In genomic region chr7:52413051-52413450, GRCh38 we compare ENCODE assay signal across 25 cellular contexts.
DNase-seq lines count a peak whose midpoint lies in the region; ATAC-seq and TF ChIP-seq lines count a peak whose summit lies in the region.
"Had no signal": no experiment of that assay in that cellular context is flagged by ENCODE, and none has a peak within 500 bp of the region (broad histone marks: within the 10 kb centered on the region; RNA-seq: fewer than 3 reads in every experiment).

No MANE protein-coding gene starts in this region.

- H3K4me3 ChIP-seq in OCI-LY1 (ENCODE audit: low read depth, low read length, poor library complexity, severe bottlenecking) (no peak overlapping the region), mucosa of descending colon (no peak overlapping the region), smooth muscle cell (no peak overlapping the region)
- H3K4me3 ChIP-seq: BLaER1, GM12878 had no signal

- no peaks in the 10 kb centered on the region for H3K9me2 ChIP-seq in OCI-LY1 (ENCODE audit: low read depth, low read length)

- peaks cover 40% of the 10 kb centered on the region for H3K4me1 ChIP-seq in OCI-LY1 (ENCODE audit: insufficient read depth, low read length, severe bottlenecking)
- no peaks in the 10 kb centered on the region for H3K4me1 ChIP-seq in mucosa of descending colon (ENCODE audit: low read depth)
- no peaks in the 10 kb centered on the region for H3K4me1 ChIP-seq in smooth muscle cell (ENCODE audit: low read depth)
- H3K4me1 ChIP-seq: BE2C, BLaER1 had no signal

- H4K20me1 ChIP-seq in OCI-LY1 (ENCODE audit: insufficient read depth, low read length), result no peaks in the 10 kb centered on the region
- no peaks in the 10 kb centered on the region for H4K20me1 ChIP-seq in smooth muscle cell (ENCODE audit: low read depth)
- H4K20me1 ChIP-seq: BLaER1 had no signal

- H3K4me2 ChIP-seq in OCI-LY1 (ENCODE audit: low read length), result peak overlapping the region; percentile 4; the same call in 1 of the 2 replicates
- H3K4me2 ChIP-seq in smooth muscle cell, result no peak overlapping the region
- H3K4me2 ChIP-seq: BLaER1 had no signal

- peak; percentile 77 for ATAC-seq in mucosa of descending colon
- no peak for ATAC-seq in HG02678 (IDR thresholded peaks at IDR 0.05; ENCODE audit: unreplicated experiment)
- ATAC-seq in HG03439 (IDR thresholded peaks at IDR 0.05; ENCODE audit: unreplicated experiment), result no peak
- ATAC-seq in HG02798 (IDR thresholded peaks at IDR 0.05; ENCODE audit: poor library complexity, unreplicated experiment), result no peak
- ATAC-seq: GM12878 had no signal

- H2AFZ ChIP-seq in OCI-LY1 (ENCODE audit: low read length), result peak overlapping the region; percentile 8
- peak overlapping the region; percentile 79 for H2AFZ ChIP-seq in smooth muscle cell (ENCODE audit: low read depth)

- TF ChIP-seq CTCF in OCI-LY1 (IDR thresholded peaks at IDR 0.05; ENCODE audit: low read length), result no peak
- TF ChIP-seq CTCF in mucosa of descending colon (IDR thresholded peaks at IDR 0.05), result no peak
- TF ChIP-seq CTCF in smooth muscle cell (IDR thresholded peaks at IDR 0.05; ENCODE audit: borderline replicate concordance, insufficient read depth, poor library complexity, severe bottlenecking), result no peak

- no peaks in the 10 kb centered on the region for H3F3A ChIP-seq in OCI-LY1 (ENCODE audit: insufficient read depth, low read length)
- H3F3A ChIP-seq in smooth muscle cell (ENCODE audit: low read depth), result no peaks in the 10 kb centered on the region

- 68% methylated on average over 5 of the region's 5 CpGs for WGBS in smooth muscle cell (ENCODE audit: low lambda C conversion rate)

- H3K27me3 ChIP-seq in OCI-LY1 (ENCODE audit: insufficient read depth, low read length), result no peaks in the 10 kb centered on the region
- H3K27me3 ChIP-seq in smooth muscle cell (ENCODE audit: low read depth), result no peaks in the 10 kb centered on the region
- H3K27me3 ChIP-seq: BE2C, BLaER1 had no signal

- intact Hi-C loops in mucosa of descending colon (cut with DNase I, micrococcal nuclease), result no loop called here

- peak overlapping the region; percentile 4; the same call in 1 of the 2 replicates for H3K9ac ChIP-seq in OCI-LY1 (ENCODE audit: low read length)
- H3K9ac ChIP-seq in smooth muscle cell (ENCODE audit: low read depth), result no peak overlapping the region
- H3K9ac ChIP-seq: BLaER1 had no signal

- H3K9me3 ChIP-seq in OCI-LY1 (ENCODE audit: low read length) (peaks cover 17% of the 10 kb centered on the region), mucosa of descending colon (no peaks in the 10 kb centered on the region), smooth muscle cell (replicated peaks; ENCODE audit: low read depth) (no peaks in the 10 kb centered on the region)
- H3K9me3 ChIP-seq: BE2C, BLaER1 had no signal

- H3K36me3 ChIP-seq in OCI-LY1 (ENCODE audit: insufficient read depth, low read length) (no peaks in the 10 kb centered on the region; the same call in 1 of the 2 replicates), mucosa of descending colon (ENCODE audit: low read depth) (no peaks in the 10 kb centered on the region), smooth muscle cell (ENCODE audit: low read depth) (no peaks in the 10 kb centered on the region)
- H3K36me3 ChIP-seq: BE2C, BLaER1 had no signal

- peak overlapping the region; percentile 6 for H3K27ac ChIP-seq in OCI-LY1 (ENCODE audit: low read depth, low read length, poor library complexity, severe bottlenecking)
- no peak overlapping the region for H3K27ac ChIP-seq in smooth muscle cell (ENCODE audit: low read depth)
- H3K27ac ChIP-seq: BLaER1 had no signal

- H3K79me2 ChIP-seq in OCI-LY1 (ENCODE audit: insufficient read depth, low read length), result no peaks in the 10 kb centered on the region
- H3K79me2 ChIP-seq in smooth muscle cell (ENCODE audit: low read depth), result no peaks in the 10 kb centered on the region

- DNase-seq in islet precursor cell, result peak; percentile 67
- peak in 1 of 3 donors; percentile 4 for DNase-seq in mucosa of descending colon
- DNase-seq in smooth muscle cell (lab: John Stamatoyannopoulos, UW; ENCODE audit: unreplicated experiment), result no peak
- DNase-seq in NCI-H524 treated with DMSO at 0.1 percent for 48 hours (lab: John Stamatoyannopoulos, UW), result no peak
- DNase-seq: 8988T; ACHN; BE2C; C1 segment of cervical spinal cord; CD4-positive, alpha-beta memory T cell; CD4-positive, CD25-positive, alpha-beta regulatory T cell; CD8-positive, alpha-beta memory T cell; COR-L47; DMS 273 treated with DMSO at 0.1 percent for 48 hours; DMS153; DMS53; DMS79; DND-41; EL; GDM1 had no signal
